ENCODE assay signal across 11 cellular contexts in the genomic region with DNA sequence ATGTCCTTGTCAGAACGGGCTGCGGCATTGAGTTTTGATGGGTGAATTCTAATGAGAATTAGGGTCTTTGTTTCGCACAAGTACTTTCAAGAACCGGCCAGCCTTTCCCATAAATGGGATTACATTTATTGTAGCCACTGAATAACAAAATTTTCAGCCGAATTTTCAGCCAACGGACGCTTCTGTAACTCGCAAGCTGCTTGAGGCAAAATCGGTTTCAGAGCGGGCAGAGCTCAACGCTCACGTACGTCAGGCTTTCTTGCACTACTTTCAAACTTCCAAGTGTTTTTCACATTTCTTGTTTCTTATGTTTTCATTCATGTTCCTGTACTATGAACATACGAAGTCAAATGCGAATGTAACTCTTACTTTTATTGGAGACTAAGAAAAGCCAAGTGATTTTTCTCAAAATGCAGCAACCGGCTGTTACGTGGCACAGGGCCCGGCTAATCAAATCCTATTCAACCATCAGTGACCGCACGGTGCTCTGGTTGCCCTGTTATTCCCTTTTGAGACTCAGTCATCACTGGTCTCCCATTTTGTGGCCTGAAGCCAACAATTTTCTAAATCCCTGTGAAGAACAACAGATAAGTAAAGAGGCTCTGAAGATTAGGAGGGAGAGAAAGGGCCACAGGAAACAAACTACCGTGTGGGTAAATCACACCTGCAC.
DNase-seq lines count a peak whose midpoint lies in the region; ATAC-seq and TF ChIP-seq lines count a peak whose summit lies in the region.
"Had no signal": no experiment of that assay in that cellular context is flagged by ENCODE, and none has a peak within 500 bp of the region (broad histone marks: within the 10 kb centered on the region; RNA-seq: fewer than 3 reads in every experiment).

No MANE protein-coding gene starts in this region.

- peak overlapping the region; percentile 63 for H3K4me3 ChIP-seq in skeletal muscle satellite cell (ENCODE audit: low read length)
- H3K4me3 ChIP-seq in WERI-Rb-1 (ENCODE audit: low read depth, low read length): no peak overlapping the region

- peaks cover 39% of the 10 kb centered on the region for H3K27me3 Mint-ChIP-seq in activated T-helper 17 cell treated with anti-CD3 and anti-CD28 coated beads, Interleukin-2, amount 50 U/mL, for 72 hours

- H3K4me2 ChIP-seq in skeletal muscle satellite cell (ENCODE audit: low read length): peak overlapping the region; percentile 81

- ATAC-seq in activated T-helper 17 cell treated with anti-CD3 and anti-CD28 coated beads, Interleukin-2, amount 50 U/mL, for 72 hours (replicated peaks): no peak
- ATAC-seq in left ventricle myocardium superior: peak; percentile 48
- no peak for ATAC-seq in GM21529 (IDR thresholded peaks at IDR 0.05; ENCODE audit: unreplicated experiment)

- H3K27me3 ChIP-seq in skeletal muscle satellite cell (ENCODE audit: control insufficient read depth, insufficient read depth, low read length): peaks cover 10% of the 10 kb centered on the region
- H3K27me3 ChIP-seq in WERI-Rb-1 (ENCODE audit: insufficient read depth, low read depth, severe bottlenecking): no peaks in the 10 kb centered on the region

- no peak for TF ChIP-seq CTCF in WERI-Rb-1 (IDR thresholded peaks at IDR 0.05; ENCODE audit: low read depth, low read length)

- no peaks in the 10 kb centered on the region for H3K9me3 Mint-ChIP-seq in activated T-helper 17 cell treated with anti-CD3 and anti-CD28 coated beads, Interleukin-2, amount 50 U/mL, for 72 hours

- intact Hi-C loops in left ventricle myocardium superior (cut with micrococcal nuclease): no loop called here

- H3K27ac Mint-ChIP-seq in activated T-helper 17 cell treated with anti-CD3 and anti-CD28 coated beads, Interleukin-2, amount 50 U/mL, for 72 hours: peak overlapping the region; percentile 86

- no peaks in the 10 kb centered on the region for H3K4me1 ChIP-seq in skeletal muscle satellite cell (ENCODE audit: control insufficient read depth, insufficient read depth, low read length)
- H3K4me1 ChIP-seq: parathyroid adenoma had no signal

- H3K4me1 Mint-ChIP-seq in activated T-helper 17 cell treated with anti-CD3 and anti-CD28 coated beads, Interleukin-2, amount 50 U/mL, for 72 hours: no peaks in the 10 kb centered on the region

- H3K36me3 ChIP-seq in skeletal muscle satellite cell (ENCODE audit: insufficient read depth, low read length) (no peaks in the 10 kb centered on the region), WERI-Rb-1 (no peaks in the 10 kb centered on the region)

- peaks cover 5% of the 10 kb centered on the region for H3K36me3 Mint-ChIP-seq in activated T-helper 17 cell treated with anti-CD3 and anti-CD28 coated beads, Interleukin-2, amount 50 U/mL, for 72 hours (ENCODE audit: low read depth)

- H3K9ac ChIP-seq in skeletal muscle satellite cell (ENCODE audit: low read depth, low read length): peak overlapping the region; percentile 11
- H3K9ac ChIP-seq: parathyroid adenoma had no signal

- H3K4me3 Mint-ChIP-seq in activated T-helper 17 cell treated with anti-CD3 and anti-CD28 coated beads, Interleukin-2, amount 50 U/mL, for 72 hours: peak overlapping the region; percentile 76

- H3K27ac ChIP-seq in WERI-Rb-1: no peak overlapping the region
- H3K27ac ChIP-seq: parathyroid adenoma had no signal

- DNase-seq in NCI-H2227 treated with DMSO at 0.1 percent for 48 hours (lab: John Stamatoyannopoulos, UW): peak; percentile 37
- no peak for DNase-seq in NCI-H2227 (lab: John Stamatoyannopoulos, UW; ENCODE audit: unreplicated experiment)
- no peak for DNase-seq in left ventricle myocardium superior
- DNase-seq in WERI-Rb-1: no peak
- no peak for DNase-seq in NCI-H2196 (lab: John Stamatoyannopoulos, UW; ENCODE audit: unreplicated experiment)
- DNase-seq: 8988T, NCI-H1694 treated with DMSO at 0.1 percent for 48 hours had no signal

- H3K9me3 ChIP-seq in skeletal muscle satellite cell (replicated peaks; ENCODE audit: low read length) (no peaks in the 10 kb centered on the region), WERI-Rb-1 (ENCODE audit: severe bottlenecking) (no peaks in the 10 kb centered on the region)
